ENCODE assay signal across 2 cellular contexts in genomic region chr2:85564144-85564563, GRCh38.
TF ChIP-seq lines count a peak whose summit lies in the region.

No MANE protein-coding gene starts in this region.

TF ChIP-seq in HepG2, 621 proteins besides CTCF, POLR2A, EP300 and RAD21:
- TF ChIP-seq CEBPB (IDR thresholded peaks at IDR 0.05; ENCODE audit: borderline replicate concordance, low read depth, low read length) (peak; percentile 38; the same call in 1 of the 2 replicates), NPAS2 (CRISPR knock-in tag; IDR thresholded peaks at IDR 0.05; ENCODE audit: borderline replicate concordance) (0 out of 2 replicates have a peak, but pooled peaks have one; percentile 51), ZNF800 (CRISPR knock-in tag; IDR thresholded peaks at IDR 0.05) (no peak), MIER3 (CRISPR knock-in tag; IDR thresholded peaks at IDR 0.05; ENCODE audit: borderline replicate concordance) (no peak), ATF7 (IDR thresholded peaks at IDR 0.05) (peak; percentile 59), ATF7 (CRISPR knock-in tag; IDR thresholded peaks at IDR 0.05) (no peak), RBAK (CRISPR knock-in tag; IDR thresholded peaks at IDR 0.05) (no peak)
- TF ChIP-seq, protein P1, sequence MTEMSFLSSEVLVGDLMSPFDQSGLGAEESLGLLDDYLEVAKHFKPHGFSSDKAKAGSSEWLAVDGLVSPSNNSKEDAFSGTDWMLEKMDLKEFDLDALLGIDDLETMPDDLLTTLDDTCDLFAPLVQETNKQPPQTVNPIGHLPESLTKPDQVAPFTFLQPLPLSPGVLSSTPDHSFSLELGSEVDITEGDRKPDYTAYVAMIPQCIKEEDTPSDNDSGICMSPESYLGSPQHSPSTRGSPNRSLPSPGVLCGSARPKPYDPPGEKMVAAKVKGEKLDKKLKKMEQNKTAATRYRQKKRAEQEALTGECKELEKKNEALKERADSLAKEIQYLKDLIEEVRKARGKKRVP (CRISPR knock-in tag; IDR thresholded peaks at IDR 0.05): peak in 1 of 2 experiments; percentile 69; a peak in 1 of 4 replicates
- TF ChIP-seq, protein P2, sequence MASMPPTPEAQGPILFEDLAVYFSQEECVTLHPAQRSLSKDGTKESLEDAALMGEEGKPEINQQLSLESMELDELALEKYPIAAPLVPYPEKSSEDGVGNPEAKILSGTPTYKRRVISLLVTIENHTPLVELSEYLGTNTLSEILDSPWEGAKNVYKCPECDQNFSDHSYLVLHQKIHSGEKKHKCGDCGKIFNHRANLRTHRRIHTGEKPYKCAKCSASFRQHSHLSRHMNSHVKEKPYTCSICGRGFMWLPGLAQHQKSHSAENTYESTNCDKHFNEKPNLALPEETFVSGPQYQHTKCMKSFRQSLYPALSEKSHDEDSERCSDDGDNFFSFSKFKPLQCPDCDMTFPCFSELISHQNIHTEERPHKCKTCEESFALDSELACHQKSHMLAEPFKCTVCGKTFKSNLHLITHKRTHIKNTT (CRISPR knock-in tag; IDR thresholded peaks at IDR 0.05): no peak

TF ChIP-seq in WTC11, 78 proteins besides CTCF, POLR2A, EP300 and RAD21:
- TF ChIP-seq ZNF416 (CRISPR knock-in tag; IDR thresholded peaks at IDR 0.05) (no peak), GABPB1 (CRISPR knock-in tag; IDR thresholded peaks at IDR 0.05) (peak; percentile 52; the same call in 1 of the 2 replicates)
